1 cellular context compared by ENCODE assay signal in genomic region chr9:112325600-112325999, GRCh38.
A peak's percentile ranks its signal among the peaks of the same experiment; 100 is the strongest.
TF ChIP-seq lines count a peak whose summit lies in the region.

No MANE protein-coding gene starts in this region.

TF ChIP-seq in K562, 482 proteins besides CTCF, POLR2A, EP300 and RAD21:
- TF ChIP-seq FOXA3 (CRISPR knock-in tag; conservative IDR thresholded peaks at IDR 0.05 in 1 of 2, IDR thresholded peaks at IDR 0.05 in 1 of 2) (no peak), ZNF316 (IDR thresholded peaks at IDR 0.05) (0 out of 2 replicates have a peak, but pooled peaks have one; percentile 9)
TF ChIP-seq in K562: peak in this region for 1.
